Comparison of ENCODE assay signal across 10 cellular contexts in the genomic region with DNA sequence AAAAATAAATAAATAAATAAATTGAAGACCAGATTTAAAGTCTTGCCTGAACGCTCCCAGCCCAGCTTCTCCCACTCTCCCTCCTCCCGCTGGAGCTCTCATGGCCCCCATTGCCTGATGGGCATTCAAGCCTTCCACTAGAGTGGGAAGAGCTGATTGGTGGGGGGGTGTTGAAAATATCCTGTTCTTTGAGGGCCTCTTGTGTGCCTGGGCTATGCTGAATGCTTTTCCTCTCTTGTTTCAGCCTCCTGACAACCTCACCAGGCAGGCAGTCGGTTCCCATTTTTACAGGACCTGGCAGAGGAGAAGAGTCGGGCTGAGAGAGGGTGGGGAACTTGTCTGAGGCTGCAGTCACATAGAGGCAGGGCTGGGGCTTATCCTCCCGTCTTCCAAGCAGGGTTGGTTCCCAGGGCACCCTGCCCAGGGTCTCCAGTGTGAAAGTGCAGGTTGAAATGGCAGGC. TPM values are rescaled to one million over a fixed set of nuclear protein-coding genes. Genes with fewer than 3 reads are reported as not detected.
DNase-seq lines count a peak whose midpoint lies in the region; ATAC-seq and TF ChIP-seq lines count a peak whose summit lies in the region.
"Had no signal": no experiment of that assay in that cellular context is flagged by ENCODE, and none has a peak within 500 bp of the region (broad histone marks: within the 10 kb centered on the region; RNA-seq: fewer than 3 reads in every experiment).

No MANE protein-coding gene starts in this region.

- TF ChIP-seq CTCF in endodermal cell (conservative IDR thresholded peaks at IDR 0.05) (no peak), progenitor cell of endocrine pancreas (IDR thresholded peaks at IDR 0.05; ENCODE audit: unreplicated experiment) (no peak)

- H3K4me3 Mint-ChIP-seq in endodermal cell = no peak overlapping the region
- no peak overlapping the region for H3K4me3 Mint-ChIP-seq in progenitor cell of endocrine pancreas (ENCODE audit: low read depth)
- H3K4me3 Mint-ChIP-seq in activated T-helper 17 cell treated with anti-CD3 and anti-CD28 coated beads, Interleukin-2, amount 50 U/mL, for 72 hours = no peak overlapping the region

- H3K36me3 Mint-ChIP-seq in endodermal cell (ENCODE audit: low read depth) (peaks cover 1% of the 10 kb centered on the region), progenitor cell of endocrine pancreas (ENCODE audit: insufficient read depth) (no peaks in the 10 kb centered on the region)
- H3K36me3 Mint-ChIP-seq in activated T-helper 17 cell treated with anti-CD3 and anti-CD28 coated beads, Interleukin-2, amount 50 U/mL, for 72 hours (ENCODE audit: low read depth) = no peaks in the 10 kb centered on the region

- H3K27me3 Mint-ChIP-seq in endodermal cell (ENCODE audit: insufficient read depth) = no peaks in the 10 kb centered on the region
- H3K27me3 Mint-ChIP-seq in progenitor cell of endocrine pancreas = no peaks in the 10 kb centered on the region
- H3K27me3 Mint-ChIP-seq in activated T-helper 17 cell treated with anti-CD3 and anti-CD28 coated beads, Interleukin-2, amount 50 U/mL, for 72 hours = no peaks in the 10 kb centered on the region

- H3K4me1 Mint-ChIP-seq in endodermal cell (peaks cover 41% of the 10 kb centered on the region), progenitor cell of endocrine pancreas (ENCODE audit: low read depth) (peaks cover 27% of the 10 kb centered on the region)
- H3K4me1 Mint-ChIP-seq in activated T-helper 17 cell treated with anti-CD3 and anti-CD28 coated beads, Interleukin-2, amount 50 U/mL, for 72 hours = peaks cover 11% of the 10 kb centered on the region

- H3K9me3 Mint-ChIP-seq in endodermal cell (peaks cover 9% of the 10 kb centered on the region), progenitor cell of endocrine pancreas (ENCODE audit: low read depth) (no peaks in the 10 kb centered on the region)
- H3K9me3 Mint-ChIP-seq in activated T-helper 17 cell treated with anti-CD3 and anti-CD28 coated beads, Interleukin-2, amount 50 U/mL, for 72 hours = no peaks in the 10 kb centered on the region

- H3K27ac ChIP-seq in HUES6 (ENCODE audit: low read depth, low read length) = no peak overlapping the region
- peak overlapping the region; percentile 36 for H3K27ac ChIP-seq in endodermal cell (ENCODE audit: low read depth, low read length)
- H3K27ac ChIP-seq: SJCRH30 had no signal

- no peak for ATAC-seq in activated T-helper 17 cell treated with anti-CD3 and anti-CD28 coated beads, Interleukin-2, amount 50 U/mL, for 72 hours (replicated peaks)

- H3K27ac Mint-ChIP-seq in endodermal cell = peak overlapping the region; percentile 33
- H3K27ac Mint-ChIP-seq in progenitor cell of endocrine pancreas = peak overlapping the region; percentile 90
- H3K27ac Mint-ChIP-seq in activated T-helper 17 cell treated with anti-CD3 and anti-CD28 coated beads, Interleukin-2, amount 50 U/mL, for 72 hours = no peak overlapping the region

- H3K9ac ChIP-seq in HUES6 (ENCODE audit: low read length) (peak overlapping the region; percentile 19), endodermal cell (ENCODE audit: extremely low read depth, low read length, poor library complexity, severe bottlenecking) (no peak overlapping the region)

- H3K4me1 ChIP-seq in HUES6 (ENCODE audit: control insufficient read depth, insufficient read depth, low read length) = peaks cover 52% of the 10 kb centered on the region
- H3K4me1 ChIP-seq in endodermal cell (ENCODE audit: control insufficient read depth, insufficient read depth, low read length) = peaks cover 12% of the 10 kb centered on the region
- H3K4me1 ChIP-seq in HAP-1 = peaks cover 23% of the 10 kb centered on the region

- 68 to 100% methylated on average over 1 to 4 of the region's 5 CpGs for WGBS in endodermal cell (ENCODE audit: insufficient coverage in 1 of 2, insufficient read length in 1 of 2), 2 experiments

- H3K4me3 ChIP-seq in HUES6 (ENCODE audit: low read depth, low read length) (no peak overlapping the region), endodermal cell (ENCODE audit: low read length) (no peak overlapping the region), HAP-1 (no peak overlapping the region)
- H3K4me3 ChIP-seq: SJCRH30 had no signal

- DNase-seq in NCI-H2227 treated with DMSO at 0.1 percent for 48 hours (lab: John Stamatoyannopoulos, UW) (peak; percentile 24), endodermal cell (no peak), progenitor cell of endocrine pancreas (ENCODE audit: low spot score, unreplicated experiment) (no peak), HAP-1 (ENCODE audit: low spot score in 2 of 2) (no peak), NCI-H1048 (lab: John Stamatoyannopoulos, UW) (no peak)
- DNase-seq: foreskin melanocyte, NCI-H2029 had no signal

- H3K9me3 ChIP-seq in HUES6 (ENCODE audit: control insufficient read depth, insufficient read depth, low read depth, low read length) (no peaks in the 10 kb centered on the region), endodermal cell (ENCODE audit: control insufficient read depth, low read length) (no peaks in the 10 kb centered on the region), HAP-1 (no peaks in the 10 kb centered on the region)
- H3K9me3 ChIP-seq: SJCRH30 had no signal

- H3K27me3 ChIP-seq in HUES6 (ENCODE audit: control insufficient read depth, insufficient read depth, low read length) = no peaks in the 10 kb centered on the region; the same call in 1 of the 2 replicates
- H3K27me3 ChIP-seq in endodermal cell (ENCODE audit: control insufficient read depth, insufficient read depth, low read length, poor library complexity, severe bottlenecking) = no peaks in the 10 kb centered on the region
- H3K27me3 ChIP-seq in HAP-1 (ENCODE audit: low read depth) = no peaks in the 10 kb centered on the region
- H3K27me3 ChIP-seq: SJCRH30 had no signal

- in situ Hi-C loops in HAP-1 (cut with MboI; ENCODE audit: low sequenced_read_pairs) = no loop called here

- H3K36me3 ChIP-seq in HUES6 (ENCODE audit: control insufficient read depth, insufficient read depth, low read length) (no peaks in the 10 kb centered on the region), endodermal cell (ENCODE audit: control insufficient read depth, insufficient read depth, low read length) (no peaks in the 10 kb centered on the region), HAP-1 (replicated peaks) (no peaks in the 10 kb centered on the region)
- H3K36me3 ChIP-seq: SJCRH30 had no signal

RNA-seq across cellular contexts. Expression of gene SSBP3, which starts 59.2 kb away (rescaled TPM):
- 100 to 1,000 TPM; 342 TPM for total RNA-seq in endodermal cell
- 245 TPM for polyA plus RNA-seq in endodermal cell (2013, experiment 1 of 2)
- 232 TPM for polyA plus RNA-seq in endodermal cell (2013, experiment 2 of 2)
- 149 and 161 TPM in 2 replicates for total RNA-seq in progenitor cell of endocrine pancreas
- 10 to 100 TPM; 40.3 to 56.3 TPM for total RNA-seq in activated T-helper 17 cell treated with anti-CD3 and anti-CD28 coated beads, Interleukin-2, amount 50 U/mL, for 72 hours
